21 cellular contexts compared by ENCODE assay signal in the genomic region with DNA sequence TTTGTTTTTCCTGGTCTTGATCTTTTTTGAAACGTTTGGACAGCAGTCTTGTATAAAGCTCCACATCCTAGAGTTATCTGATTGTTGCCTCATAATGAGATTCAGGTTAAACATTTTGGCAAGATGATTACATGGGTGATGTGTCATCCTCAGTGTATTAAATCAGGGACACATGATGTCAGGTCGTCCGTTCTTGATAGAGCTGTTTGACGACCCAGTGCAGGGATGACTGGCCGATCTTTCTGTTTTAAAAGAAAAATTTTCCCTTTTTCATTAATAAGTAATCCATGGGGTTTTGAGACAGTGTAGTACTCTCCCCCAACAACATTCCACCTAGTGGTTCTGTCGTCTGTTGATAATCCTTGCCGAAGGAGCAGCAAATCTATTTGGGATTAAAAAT. TPM values are rescaled to one million over a fixed set of nuclear protein-coding genes. Genes with fewer than 3 reads are reported as not detected.
DNase-seq lines count a peak whose midpoint lies in the region; ATAC-seq and TF ChIP-seq lines count a peak whose summit lies in the region.
"Had no signal": no experiment of that assay in that cellular context is flagged by ENCODE, and none has a peak within 500 bp of the region (broad histone marks: within the 10 kb centered on the region; RNA-seq: fewer than 3 reads in every experiment).

No MANE protein-coding gene starts in this region.

- no peak overlapping the region for H2AFZ ChIP-seq in SK-N-SH (ENCODE audit: low read depth)

- TF ChIP-seq CTCF in SK-N-SH (IDR thresholded peaks at IDR 0.05), result no peak

- no peaks in the 10 kb centered on the region for H3F3A ChIP-seq in SK-N-SH (replicated peaks; ENCODE audit: insufficient read depth)

- TF ChIP-seq POLR2A in erythroblast (IDR thresholded peaks at IDR 0.05; ENCODE audit: low read length), result no peak

- H3K4me2 ChIP-seq in SK-N-SH, result no peak overlapping the region

- DNase-seq in SK-N-SH, result no peak
- peak; percentile 69 for DNase-seq in kidney tubule cell (ENCODE audit: low spot score)
- no peak for DNase-seq in erythroblast (lab: John Stamatoyannopoulos, UW)
- no peak for DNase-seq in SKM-1 (lab: John Stamatoyannopoulos, UW; ENCODE audit: unreplicated experiment)
- DNase-seq in NCI-H2227 treated with DMSO at 0.1 percent for 48 hours (lab: John Stamatoyannopoulos, UW), result no peak
- DNase-seq: DMS 273 treated with DMSO at 0.1 percent for 48 hours, GDM1, NCI-H1048, NCI-H146, NCI-H2081, NCI-H510A, NCI-H82, Peyer's patch, Right ventricle myocardium superior had no signal

- H4K20me1 ChIP-seq in SK-N-SH (ENCODE audit: insufficient read depth), result no peaks in the 10 kb centered on the region

- ATAC-seq in GM18907 (IDR thresholded peaks at IDR 0.05; ENCODE audit: unreplicated experiment) (peak; percentile 65), HG02678 (IDR thresholded peaks at IDR 0.05; ENCODE audit: unreplicated experiment) (peak; percentile 56), HG02970 (IDR thresholded peaks at IDR 0.05; ENCODE audit: low FRiP score, unreplicated experiment) (no peak)
- ATAC-seq: HepG2 had no signal

- no peak overlapping the region for H3K27ac ChIP-seq in SK-N-SH (ENCODE audit: low read depth in 2 of 2, low read length in 1 of 2)
- H3K27ac ChIP-seq: C4-2B, Peyer's patch had no signal

- no peaks in the 10 kb centered on the region for H3K36me3 ChIP-seq in SK-N-SH (replicated peaks in 1 of 2; ENCODE audit: control insufficient read depth in 1 of 2, insufficient read depth in 2 of 2, low read length in 1 of 2)
- H3K36me3 ChIP-seq: Peyer's patch had no signal

- CTCF ChIA-PET in SK-N-SH (lab: Yijun Ruan, JAX), result interaction anchor here (0.6 to 5.3 kb wide), 5 partner anchors 19 to 343 kb away, joined by 3 to 44 read pairs (median 4); no protein-coding TSS in a partner anchor

- H3K4me1 ChIP-seq in SK-N-SH (ENCODE audit: control insufficient read depth in 1 of 2, insufficient read depth in 2 of 2, low read depth in 1 of 2, low read length in 1 of 2), result no peaks in the 10 kb centered on the region; a peak in 1 of 4 replicates
- H3K4me1 ChIP-seq: Peyer's patch had no signal

- WGBS in SK-N-SH (ENCODE audit: low lambda C conversion rate), result 36% methylated on average over 7 of the region's 7 CpGs

- no peaks in the 10 kb centered on the region for H3K79me2 ChIP-seq in SK-N-SH (ENCODE audit: insufficient read depth)

- no peak overlapping the region for H3K4me3 ChIP-seq in SK-N-SH (ENCODE audit: low read depth in 2 of 2, low read length in 1 of 2)
- H3K4me3 ChIP-seq: Peyer's patch, SK-N-MC had no signal

- H3K9me3 ChIP-seq in SK-N-SH, result no peaks in the 10 kb centered on the region
- H3K9me3 ChIP-seq: Peyer's patch had no signal

- no peaks in the 10 kb centered on the region; the same call in 1 of the 2 replicates for H3K27me3 ChIP-seq in SK-N-SH (ENCODE audit: insufficient read depth)
- H3K27me3 ChIP-seq: Peyer's patch had no signal

- H3K9me2 ChIP-seq in SK-N-SH, result no peaks in the 10 kb centered on the region

- no peak overlapping the region for H3K9ac ChIP-seq in SK-N-SH

- POLR2A ChIA-PET in SK-N-SH (lab: Yijun Ruan, JAX), result no interaction called here

- TF ChIP-seq RAD21 in SK-N-SH (IDR thresholded peaks at IDR 0.05; ENCODE audit: low read length), result no peak

- no peak for TF ChIP-seq EP300 in SK-N-SH (IDR thresholded peaks at IDR 0.05; ENCODE audit: borderline replicate concordance in 1 of 2, low read depth in 1 of 2, low read length in 1 of 2)

TF ChIP-seq in SK-N-SH, 30 proteins besides CTCF, POLR2A, EP300 and RAD21:
- TF ChIP-seq TCF12 (IDR thresholded peaks at IDR 0.05) (peak; percentile 27; the same call in 1 of the 2 replicates), ELF1 (IDR thresholded peaks at IDR 0.05) (no peak), EZH2phosphoT487 (IDR thresholded peaks at IDR 0.05; ENCODE audit: borderline replicate concordance, low read depth) (no peak), YY1 (IDR thresholded peaks at IDR 0.05; ENCODE audit: low read depth) (no peak), SIN3A (IDR thresholded peaks at IDR 0.05; ENCODE audit: borderline replicate concordance, low read depth, low read length) (no peak), FOXM1 (IDR thresholded peaks at IDR 0.05; ENCODE audit: low read depth) (no peak), MEF2A (IDR thresholded peaks at IDR 0.05; ENCODE audit: borderline replicate concordance, low read depth) (no peak)
- TF ChIP-seq, protein P1, sequence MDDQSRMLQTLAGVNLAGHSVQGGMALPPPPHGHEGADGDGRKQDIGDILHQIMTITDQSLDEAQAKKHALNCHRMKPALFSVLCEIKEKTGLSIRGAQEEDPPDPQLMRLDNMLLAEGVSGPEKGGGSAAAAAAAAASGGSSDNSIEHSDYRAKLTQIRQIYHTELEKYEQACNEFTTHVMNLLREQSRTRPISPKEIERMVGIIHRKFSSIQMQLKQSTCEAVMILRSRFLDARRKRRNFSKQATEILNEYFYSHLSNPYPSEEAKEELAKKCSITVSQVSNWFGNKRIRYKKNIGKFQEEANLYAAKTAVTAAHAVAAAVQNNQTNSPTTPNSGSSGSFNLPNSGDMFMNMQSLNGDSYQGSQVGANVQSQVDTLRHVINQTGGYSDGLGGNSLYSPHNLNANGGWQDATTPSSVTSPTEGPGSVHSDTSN (IDR thresholded peaks at IDR 0.05), result 0 out of 2 replicates have a peak, but pooled peaks have one; percentile 18
- TF ChIP-seq, protein P2, sequence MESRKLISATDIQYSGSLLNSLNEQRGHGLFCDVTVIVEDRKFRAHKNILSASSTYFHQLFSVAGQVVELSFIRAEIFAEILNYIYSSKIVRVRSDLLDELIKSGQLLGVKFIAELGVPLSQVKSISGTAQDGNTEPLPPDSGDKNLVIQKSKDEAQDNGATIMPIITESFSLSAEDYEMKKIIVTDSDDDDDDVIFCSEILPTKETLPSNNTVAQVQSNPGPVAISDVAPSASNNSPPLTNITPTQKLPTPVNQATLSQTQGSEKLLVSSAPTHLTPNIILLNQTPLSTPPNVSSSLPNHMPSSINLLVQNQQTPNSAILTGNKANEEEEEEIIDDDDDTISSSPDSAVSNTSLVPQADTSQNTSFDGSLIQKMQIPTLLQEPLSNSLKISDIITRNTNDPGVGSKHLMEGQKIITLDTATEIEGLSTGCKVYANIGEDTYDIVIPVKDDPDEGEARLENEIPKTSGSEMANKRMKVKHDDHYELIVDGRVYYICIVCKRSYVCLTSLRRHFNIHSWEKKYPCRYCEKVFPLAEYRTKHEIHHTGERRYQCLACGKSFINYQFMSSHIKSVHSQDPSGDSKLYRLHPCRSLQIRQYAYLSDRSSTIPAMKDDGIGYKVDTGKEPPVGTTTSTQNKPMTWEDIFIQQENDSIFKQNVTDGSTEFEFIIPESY (IDR thresholded peaks at IDR 0.05; ENCODE audit: borderline replicate concordance, low read depth), result no peak
- TF ChIP-seq, protein P3, sequence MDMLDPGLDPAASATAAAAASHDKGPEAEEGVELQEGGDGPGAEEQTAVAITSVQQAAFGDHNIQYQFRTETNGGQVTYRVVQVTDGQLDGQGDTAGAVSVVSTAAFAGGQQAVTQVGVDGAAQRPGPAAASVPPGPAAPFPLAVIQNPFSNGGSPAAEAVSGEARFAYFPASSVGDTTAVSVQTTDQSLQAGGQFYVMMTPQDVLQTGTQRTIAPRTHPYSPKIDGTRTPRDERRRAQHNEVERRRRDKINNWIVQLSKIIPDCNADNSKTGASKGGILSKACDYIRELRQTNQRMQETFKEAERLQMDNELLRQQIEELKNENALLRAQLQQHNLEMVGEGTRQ (IDR thresholded peaks at IDR 0.05; ENCODE audit: borderline replicate concordance, low read depth, low read length), result no peak
- TF ChIP-seq, protein P4, sequence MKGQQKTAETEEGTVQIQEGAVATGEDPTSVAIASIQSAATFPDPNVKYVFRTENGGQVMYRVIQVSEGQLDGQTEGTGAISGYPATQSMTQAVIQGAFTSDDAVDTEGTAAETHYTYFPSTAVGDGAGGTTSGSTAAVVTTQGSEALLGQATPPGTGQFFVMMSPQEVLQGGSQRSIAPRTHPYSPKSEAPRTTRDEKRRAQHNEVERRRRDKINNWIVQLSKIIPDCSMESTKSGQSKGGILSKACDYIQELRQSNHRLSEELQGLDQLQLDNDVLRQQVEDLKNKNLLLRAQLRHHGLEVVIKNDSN (IDR thresholded peaks at IDR 0.05; ENCODE audit: borderline replicate concordance, low read depth), result no peak

RNA-seq across cellular contexts. Expression of a gene that starts 44.5 kb away (rescaled TPM):
- 5.9 and 9.8 TPM in 2 replicates for polyA plus RNA-seq in SK-N-SH (2012; rRNA removed)
- polyA plus RNA-seq in SK-N-SH (2012; cell fraction: cytosol; rRNA removed), result 9.3 and 11.5 TPM in 2 replicates
- 4.3 and 8.1 TPM in 2 replicates for polyA plus RNA-seq in SK-N-SH (2012; cell fraction: nucleus; rRNA removed)
- polyA plus RNA-seq: H1 had no signal
